In the genomic region with DNA sequence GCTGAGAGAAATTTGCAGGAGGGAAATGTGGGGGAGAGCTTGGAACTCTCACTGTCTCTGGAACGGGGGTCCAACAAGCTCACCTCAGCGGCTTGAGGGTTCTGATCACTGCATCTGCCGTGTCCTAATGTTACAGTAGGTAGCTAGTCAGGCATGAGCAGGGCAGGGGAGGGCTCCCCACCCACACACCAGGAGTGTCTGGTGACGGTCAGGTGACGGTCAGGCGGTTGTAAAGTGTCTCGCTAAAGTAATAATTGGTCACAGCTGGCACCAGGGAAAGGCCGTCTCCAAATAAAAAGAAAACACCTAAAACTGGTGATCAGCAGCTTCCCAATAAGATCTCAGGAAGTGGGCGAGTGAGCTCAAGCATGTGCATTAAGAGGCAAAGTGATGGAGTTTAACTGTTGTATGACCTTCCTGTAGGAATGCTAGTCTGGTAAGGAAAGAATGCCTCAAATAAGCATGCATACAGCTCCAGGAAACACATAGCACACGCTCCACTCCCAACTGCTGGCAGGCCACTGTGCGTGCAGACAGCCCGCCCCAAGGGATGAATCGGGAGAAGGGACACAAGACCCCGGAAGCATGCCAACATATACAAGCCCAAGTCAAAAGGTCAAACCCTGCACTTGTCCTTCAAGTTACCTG, we compare ENCODE assay signal across 1 cellular context.
TF ChIP-seq lines count a peak whose summit lies in the region.

No MANE protein-coding gene starts in this region.

TF ChIP-seq in H1, 55 proteins besides CTCF, POLR2A, EP300 and RAD21:
- no peak for TF ChIP-seq POU5F1 (IDR thresholded peaks at IDR 0.05; ENCODE audit: low read depth, low read length)
- TF ChIP-seq ASH2L (IDR thresholded peaks at IDR 0.05; ENCODE audit: low read length), result no peak
- no peak for TF ChIP-seq SAP30 (IDR thresholded peaks at IDR 0.05; ENCODE audit: insufficient read depth, insufficient replicate concordance, low read length)
- no peak for TF ChIP-seq BCL11A (IDR thresholded peaks at IDR 0.05; ENCODE audit: low read depth in 2 of 2, low read length in 2 of 2)
- no peak for TF ChIP-seq ATF2 (IDR thresholded peaks at IDR 0.05; ENCODE audit: low read length)
- TF ChIP-seq CREB1 (IDR thresholded peaks at IDR 0.05), result no peak
- TF ChIP-seq SIN3A (conservative IDR thresholded peaks at IDR 0.05 in 1 of 2, IDR thresholded peaks at IDR 0.05 in 1 of 2; ENCODE audit: low read depth in 1 of 2, low read length in 2 of 2), result no peak
- no peak for TF ChIP-seq SIX5 (IDR thresholded peaks at IDR 0.05; ENCODE audit: low read depth, low read length)
- TF ChIP-seq NANOG (IDR thresholded peaks at IDR 0.05; ENCODE audit: insufficient read depth, low read depth, low read length, poor library complexity, severe bottlenecking), result no peak
